ENCODE assay signal across 13 cellular contexts in genomic region chr5:31993182-31993961, GRCh38.
A peak's percentile ranks its signal among the peaks of the same experiment; 100 is the strongest.
DNase-seq lines count a peak whose midpoint lies in the region; ATAC-seq, FAIRE-seq and TF ChIP-seq lines count a peak whose summit lies in the region.
"Had no signal": no experiment of that assay in that cellular context is flagged by ENCODE, and none has a peak within 500 bp of the region (broad histone marks: within the 10 kb centered on the region; RNA-seq: fewer than 3 reads in every experiment).

No MANE protein-coding gene starts in this region.

- CTCF ChIA-PET in A549 (lab: Yijun Ruan, JAX) = interaction anchor here (0.5 to 0.7 kb wide), 3 partner anchors 13 to 175 kb away, joined by 3 read pairs; no protein-coding TSS in a partner anchor

- H3K27ac ChIP-seq in A549 = peak overlapping the region; percentile 46 to 65; a peak in 3 of 6 replicates

- no peak for TF ChIP-seq RAD21 in A549 (conservative IDR thresholded peaks at IDR 0.05 in 1 of 2, IDR thresholded peaks at IDR 0.05 in 1 of 2)

- H3K4me1 Mint-ChIP-seq in stimulated activated naive B cell treated with anti-CD40 and anti-IgM and Interleukin-4, amounts not matched to agents 10 μg/mL and 1 μg/mL and 100 μg/mL, for 72 hours = no peaks in the 10 kb centered on the region
- H3K4me1 Mint-ChIP-seq: immature natural killer cell had no signal

- DNase-seq in A549 (ENCODE audit: low read depth in 1 of 2, low spot score in 1 of 2) = no peak
- DNase-seq in epidermal melanocyte (ENCODE audit: insufficient read length, low spot score) = peak; percentile 43
- DNase-seq in stimulated activated naive B cell treated with anti-CD40 and anti-IgM and Interleukin-4, amounts not matched to agents 10 μg/mL and 1 μg/mL and 100 μg/mL, for 72 hours = no peak
- no peak for DNase-seq in 8988T
- DNase-seq in NCI-H1092 treated with DMSO at 0.1 percent for 48 hours (lab: John Stamatoyannopoulos, UW) = no peak
- DNase-seq: activated CD4-positive, alpha-beta T cell treated with anti-CD3 and anti-CD28 coated beads for 36 hours; AML-193; immature natural killer cell; NCI-H82; right cardiac atrium had no signal

- TF ChIP-seq EP300 in A549 (IDR thresholded peaks at IDR 0.05) = no peak

- no peaks in the 10 kb centered on the region for H3K9me3 ChIP-seq in A549

- peaks cover 6 to 11% of the 10 kb centered on the region in 2 donors for H3K27me3 Mint-ChIP-seq in stimulated activated naive B cell treated with anti-CD40 and anti-IgM and Interleukin-4, amounts not matched to agents 10 μg/mL and 1 μg/mL and 100 μg/mL, for 72 hours
- H3K27me3 Mint-ChIP-seq: activated CD4-positive, alpha-beta T cell treated with anti-CD3 and anti-CD28 coated beads for 36 hours had no signal

- peak overlapping the region; percentile 20; the same call in 1 of the 3 replicates for H3K4me2 ChIP-seq in A549

- POLR2A ChIA-PET in A549 (lab: Yijun Ruan, JAX) = no interaction called here

- peaks cover 0 to under 1% of the 10 kb centered on the region in 2 donors for H3K9me3 Mint-ChIP-seq in stimulated activated naive B cell treated with anti-CD40 and anti-IgM and Interleukin-4, amounts not matched to agents 10 μg/mL and 1 μg/mL and 100 μg/mL, for 72 hours
- H3K9me3 Mint-ChIP-seq: immature natural killer cell had no signal

- H3K4me3 Mint-ChIP-seq in stimulated activated naive B cell treated with anti-CD40 and anti-IgM and Interleukin-4, amounts not matched to agents 10 μg/mL and 1 μg/mL and 100 μg/mL, for 72 hours = no peak overlapping the region
- H3K4me3 Mint-ChIP-seq: activated CD4-positive, alpha-beta T cell treated with anti-CD3 and anti-CD28 coated beads for 36 hours; immature natural killer cell had no signal

- no peak for TF ChIP-seq POLR2A in A549 (IDR thresholded peaks at IDR 0.05; ENCODE audit: low read length)

- ATAC-seq in A549 (no peak), GM19397 (IDR thresholded peaks at IDR 0.05; ENCODE audit: unreplicated experiment) (peak; percentile 43), HG03432 (IDR thresholded peaks at IDR 0.05; ENCODE audit: unreplicated experiment) (peak; percentile 49), HG03521 (IDR thresholded peaks at IDR 0.05; ENCODE audit: unreplicated experiment) (no peak)
- no peak for ATAC-seq in stimulated activated naive B cell treated with anti-CD40 and anti-IgM and Interleukin-4, amounts not matched to agents 10 μg/mL and 1 μg/mL and 100 μg/mL, for 72 hours (replicated peaks)
- ATAC-seq: activated CD4-positive, alpha-beta T cell treated with anti-CD3 and anti-CD28 coated beads for 36 hours; right cardiac atrium had no signal

- no peaks in the 10 kb centered on the region for H3K36me3 Mint-ChIP-seq in stimulated activated naive B cell treated with anti-CD40 and anti-IgM and Interleukin-4, amounts not matched to agents 10 μg/mL and 1 μg/mL and 100 μg/mL, for 72 hours
- H3K36me3 Mint-ChIP-seq: immature natural killer cell had no signal

- no peak for FAIRE-seq in A549 (lab: Jason Lieb, UNC)

- no peak for TF ChIP-seq CTCF in A549 (IDR thresholded peaks at IDR 0.05)

- H3K27ac Mint-ChIP-seq in stimulated activated naive B cell treated with anti-CD40 and anti-IgM and Interleukin-4, amounts not matched to agents 10 μg/mL and 1 μg/mL and 100 μg/mL, for 72 hours = no peak overlapping the region
- H3K27ac Mint-ChIP-seq: activated CD4-positive, alpha-beta T cell treated with anti-CD3 and anti-CD28 coated beads for 36 hours; immature natural killer cell had no signal

- WGBS in A549 (ENCODE audit: missing lambda C conversion rate) = 64% methylated on average over 6 of the region's 6 CpGs

- H3K4me1 ChIP-seq in A549 = peaks cover 39% of the 10 kb centered on the region

- H3K4me3 ChIP-seq in A549 = no peak overlapping the region

TF ChIP-seq in A549, 52 proteins besides CTCF, POLR2A, EP300 and RAD21:
- TF ChIP-seq CEBPB (IDR thresholded peaks at IDR 0.05) (0 out of 4 replicates have a peak, but pooled peaks of 1 of the 2 experiments have one; percentile 5), ESRRA (IDR thresholded peaks at IDR 0.05; ENCODE audit: borderline replicate concordance, low read length) (no peak)

Comparison
In these comparisons a context has a peak if more than half of its experiments do, and no peak if none do; other contexts are left out.
1. ATAC-seq: peak in GM19397 (single experiment) and HG03432 (single experiment); none in A549 (0 of 2), HG03521 (single experiment) and stimulated activated naive B cell treated with anti-CD40 and anti-IgM and Interleukin-4, amounts not matched to agents 10 μg/mL and 1 μg/mL and 100 μg/mL, for 72 hours (0 of 2).